Comparison of ENCODE assay signal across 16 cellular contexts in the genomic region with DNA sequence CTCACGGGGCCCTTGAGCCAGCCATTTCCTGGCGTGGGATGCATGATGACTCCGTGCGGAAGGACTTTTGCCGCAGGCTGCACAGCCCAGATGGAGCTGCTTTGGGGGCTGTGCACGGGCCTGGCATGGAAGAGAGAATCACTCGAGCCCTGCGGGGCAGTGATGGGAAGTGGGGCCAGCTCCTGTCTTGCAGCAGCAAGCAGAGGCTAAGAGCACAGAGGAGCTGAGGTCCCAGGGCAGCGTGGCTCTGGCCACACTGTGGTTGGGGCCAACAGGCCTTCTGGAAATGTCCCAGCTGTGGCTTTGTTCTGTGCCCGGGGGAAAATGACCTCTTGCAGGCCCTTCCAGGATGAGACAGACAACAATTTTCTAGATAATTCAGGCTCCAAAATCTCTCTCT.
DNase-seq lines count a peak whose midpoint lies in the region; ATAC-seq and TF ChIP-seq lines count a peak whose summit lies in the region.
"Had no signal": no experiment of that assay in that cellular context is flagged by ENCODE, and none has a peak within 500 bp of the region (broad histone marks: within the 10 kb centered on the region; RNA-seq: fewer than 3 reads in every experiment).

No MANE protein-coding gene starts in this region.

- no peaks in the 10 kb centered on the region for H3K79me1 ChIP-seq in neuronal stem cell (ENCODE audit: low read depth, low read length)

- no peak overlapping the region for H2AFZ ChIP-seq in neuronal stem cell (ENCODE audit: low read length)
- H2AFZ ChIP-seq: PC-9 had no signal

- peaks cover 64% of the 10 kb centered on the region for H3K4me1 Mint-ChIP-seq in HFFc6 (ENCODE audit: low read depth)
- H3K4me1 Mint-ChIP-seq: naive thymus-derived CD8-positive, alpha-beta T cell had no signal

- no peak overlapping the region for H2BK5ac ChIP-seq in neuronal stem cell (ENCODE audit: low read length)

- H3K9me3 ChIP-seq in neuronal stem cell (replicated peaks in 1 of 2; ENCODE audit: control insufficient read depth in 2 of 2, insufficient read depth in 1 of 2, low read depth in 1 of 2, low read length in 2 of 2), result peaks cover 5 to 9% of the 10 kb centered on the region in 2 donors

- H3K18ac ChIP-seq in neuronal stem cell (ENCODE audit: low read length), result peak overlapping the region; percentile 13

- H4K8ac ChIP-seq in neuronal stem cell (ENCODE audit: low read depth, low read length), result no peak overlapping the region

- H3K4me3 ChIP-seq in AG10803 (ENCODE audit: low read length) (no peak overlapping the region), neuronal stem cell (ENCODE audit: low read length in 2 of 2) (no peak overlapping the region)
- H3K4me3 ChIP-seq: body of pancreas, lower lobe of right lung, PC-9, stomach had no signal

- no peak overlapping the region for H2BK12ac ChIP-seq in neuronal stem cell (ENCODE audit: low read length)

- H3K23ac ChIP-seq in neuronal stem cell (ENCODE audit: low read depth, low read length, poor library complexity), result no peak overlapping the region

- H3K27me3 Mint-ChIP-seq in HFFc6 (ENCODE audit: insufficient read depth), result peaks cover 1% of the 10 kb centered on the region; the same call in 1 of the 2 replicates

- H3K36me3 ChIP-seq in neuronal stem cell (replicated peaks in 1 of 2; ENCODE audit: control insufficient read depth in 2 of 2, insufficient read depth in 2 of 2, low read length in 2 of 2), result no peaks in the 10 kb centered on the region
- H3K36me3 ChIP-seq: lower lobe of right lung, stomach had no signal

- no peaks in the 10 kb centered on the region for H3K27me3 ChIP-seq in neuronal stem cell (ENCODE audit: control insufficient read depth in 3 of 3, insufficient read depth in 3 of 3, low read depth in 1 of 3, low read length in 3 of 3)
- H3K27me3 ChIP-seq: body of pancreas, stomach had no signal

- no peak overlapping the region for H3K9ac ChIP-seq in neuronal stem cell (ENCODE audit: low read depth, low read length, poor library complexity)

- H3K27ac Mint-ChIP-seq in HFFc6, result peak overlapping the region; percentile 99
- H3K27ac Mint-ChIP-seq: naive thymus-derived CD8-positive, alpha-beta T cell had no signal

- ATAC-seq in HG03025 (IDR thresholded peaks at IDR 0.05; ENCODE audit: low FRiP score, unreplicated experiment), result no peak
- ATAC-seq: body of pancreas; lower lobe of right lung; naive thymus-derived CD8-positive, alpha-beta T cell had no signal

- H4K91ac ChIP-seq in neuronal stem cell (ENCODE audit: low read depth, low read length, poor library complexity), result no peak overlapping the region

- DNase-seq in AG10803 (ENCODE audit: low read depth), result peak; percentile 85
- peak; percentile 92 for DNase-seq in HFFc6
- DNase-seq in fibroblast of the conjunctiva (ENCODE audit: low read depth), result peak; percentile 33
- no peak for DNase-seq in neuronal stem cell (ENCODE audit: low spot score)
- DNase-seq in NK-92 treated with Interleukin-12 subunit alpha and Interleukin-12 subunit beta, amount 100 ng/mL, for 24 hours (lab: John Stamatoyannopoulos, UW), result no peak
- DNase-seq in activated gamma-delta T cell (lab: John Stamatoyannopoulos, UW), result no peak
- no peak for DNase-seq in activated T-cell treated with anti-CD3 and anti-CD28 coated beads, Interleukin-2, amount 50 U/mL, for 1 hour
- DNase-seq: activated naive CD4-positive, alpha-beta T cell treated with anti-CD3 and anti-CD28 coated beads, Interleukin-2, amount 50 U/mL, for 16 hours; body of pancreas; lower lobe of right lung; naive thymus-derived CD8-positive, alpha-beta T cell; NCI-H2029 treated with DMSO at 0.1 percent for 48 hours; NCI-H524 treated with DMSO at 0.1 percent for 48 hours; PC-9; stomach had no signal

- H3K9me3 Mint-ChIP-seq in HFFc6, result peaks cover 42% of the 10 kb centered on the region

- H3K14ac ChIP-seq in neuronal stem cell (ENCODE audit: low read length), result no peak overlapping the region

- no peak overlapping the region for H2AK5ac ChIP-seq in neuronal stem cell (ENCODE audit: low read depth, low read length)

- no peaks in the 10 kb centered on the region for H3K4me1 ChIP-seq in neuronal stem cell (ENCODE audit: control insufficient read depth in 2 of 2, insufficient read depth in 1 of 2, low read depth in 1 of 2, low read length in 2 of 2)
- H3K4me1 ChIP-seq: body of pancreas, stomach had no signal

- no peak overlapping the region for H2BK15ac ChIP-seq in neuronal stem cell (ENCODE audit: low read length)

- no peak overlapping the region for H3K27ac ChIP-seq in neuronal stem cell (replicated peaks; ENCODE audit: low read length)
- H3K27ac ChIP-seq: body of pancreas, lower lobe of right lung, PC-9, stomach had no signal

- TF ChIP-seq CTCF in AG10803 (conservative IDR thresholded peaks at IDR 0.05; ENCODE audit: low read length) (no peak), HFFc6 (IDR thresholded peaks at IDR 0.05) (no peak)

- H3K4me2 ChIP-seq in neuronal stem cell (ENCODE audit: insufficient read depth, low read length, poor library complexity, severe bottlenecking), result no peak overlapping the region
- H3K4me2 ChIP-seq: PC-9 had no signal

- WGBS in neuronal stem cell (ENCODE audit: extremely low coverage in 2 of 2, insufficient read length in 2 of 2, insufficient replicate concordance in 1 of 2), 2 donors, result no CpG with 5 or more reads among the region's 10 CpGs

- H2BK120ac ChIP-seq in neuronal stem cell (ENCODE audit: low read depth, low read length), result no peak overlapping the region

- no peak overlapping the region for H3K4ac ChIP-seq in neuronal stem cell (ENCODE audit: low read length)

- peak overlapping the region; percentile 78 for H3K4me3 Mint-ChIP-seq in HFFc6
- H3K4me3 Mint-ChIP-seq: naive thymus-derived CD8-positive, alpha-beta T cell had no signal

- peaks cover 47% of the 10 kb centered on the region for H3K36me3 Mint-ChIP-seq in HFFc6 (ENCODE audit: low read depth)

Comparison
In these comparisons a context has a peak if more than half of its experiments do, and no peak if none do; other contexts are left out.
1. DNase-seq: peak in AG10803 (single experiment), HFFc6 (single experiment) and fibroblast of the conjunctiva (single experiment); none in neuronal stem cell (single experiment), NK-92 treated with Interleukin-12 subunit alpha and Interleukin-12 subunit beta, amount 100 ng/mL, for 24 hours (single experiment), activated gamma-delta T cell (single experiment) and activated T-cell treated with anti-CD3 and anti-CD28 coated beads, Interleukin-2, amount 50 U/mL, for 1 hour (single experiment).